Comparison of ENCODE assay signal across 21 cellular contexts in genomic region chr14:27688823-27689444, GRCh38.
"Had no signal": no experiment of that assay in that cellular context is flagged by ENCODE, and none has a peak within 500 bp of the region (broad histone marks: within the 10 kb centered on the region; RNA-seq: fewer than 3 reads in every experiment).

No MANE protein-coding gene starts in this region.

- H3K4me1 ChIP-seq: breast epithelium had no signal

- ATAC-seq: activated CD8-positive, alpha-beta memory T cell treated with anti-CD3 and anti-CD28 coated beads, Interleukin-2, amount 10 ng/mL, durations not matched to agents 7 days and 5 days; PC-3 had no signal

- H3K27ac Mint-ChIP-seq: activated B cell treated with CpG ODN at 0.5 μM for 24 hours; activated CD4-positive, alpha-beta T cell treated with anti-CD3 and anti-CD28 coated beads, Interleukin-2, amount 10 ng/mL, durations not matched to agents 24 days and 14 days; activated CD8-positive, alpha-beta memory T cell treated with anti-CD3 and anti-CD28 coated beads, Interleukin-2, amount 10 ng/mL, durations not matched to agents 7 days and 5 days; activated naive CD4-positive, alpha-beta T cell treated with anti-CD3 and anti-CD28 coated beads, Interleukin-2, amount 50 U/mL, for 24 hours; activated T-cell treated with anti-CD3 and anti-CD28 coated beads, Interleukin-2, amount 50 U/mL, for 24 hours; activated T-helper 1 cell treated with anti-CD3 and anti-CD28 coated beads, Interleukin-12 subunit alpha, Interleukin-12 subunit beta, Interleukin-2, Interleukin-4 antibody, amounts not matched to agents 30 ng/mL and 10 ng/mL and 1 ng/mL, durations not matched to agents 14 hours and 24 hours and 36 hours had no signal

- H3K36me3 Mint-ChIP-seq: activated CD8-positive, alpha-beta memory T cell treated with anti-CD3 and anti-CD28 coated beads, Interleukin-2, amount 10 ng/mL, durations not matched to agents 7 days and 5 days; activated naive CD4-positive, alpha-beta T cell treated with anti-CD3 and anti-CD28 coated beads, Interleukin-2, amount 50 U/mL, for 24 hours had no signal

- H3K4me3 Mint-ChIP-seq: activated B cell treated with CpG ODN at 0.5 μM for 24 hours; activated CD4-positive, alpha-beta T cell treated with anti-CD3 and anti-CD28 coated beads, Interleukin-2, amount 10 ng/mL, durations not matched to agents 24 days and 14 days; activated CD8-positive, alpha-beta memory T cell treated with anti-CD3 and anti-CD28 coated beads, Interleukin-2, amount 10 ng/mL, durations not matched to agents 7 days and 5 days; activated naive CD4-positive, alpha-beta T cell treated with anti-CD3 and anti-CD28 coated beads, Interleukin-2, amount 50 U/mL, for 24 hours; activated T-cell treated with anti-CD3 and anti-CD28 coated beads, Interleukin-2, amount 50 U/mL, for 24 hours; activated T-helper 1 cell treated with anti-CD3 and anti-CD28 coated beads, Interleukin-12 subunit alpha, Interleukin-12 subunit beta, Interleukin-2, Interleukin-4 antibody, amounts not matched to agents 30 ng/mL and 10 ng/mL and 1 ng/mL, durations not matched to agents 14 hours and 24 hours and 36 hours had no signal

- H3K27me3 ChIP-seq: breast epithelium had no signal

- H3K4me1 Mint-ChIP-seq: activated B cell treated with CpG ODN at 0.5 μM for 24 hours; activated CD4-positive, alpha-beta T cell treated with anti-CD3 and anti-CD28 coated beads, Interleukin-2, amount 10 ng/mL, durations not matched to agents 24 days and 14 days; activated CD8-positive, alpha-beta memory T cell treated with anti-CD3 and anti-CD28 coated beads, Interleukin-2, amount 10 ng/mL, durations not matched to agents 7 days and 5 days; activated naive CD4-positive, alpha-beta T cell treated with anti-CD3 and anti-CD28 coated beads, Interleukin-2, amount 50 U/mL, for 24 hours had no signal

- DNase-seq: activated B cell treated with CpG ODN at 0.5 μM for 24 hours; activated CD4-positive, alpha-beta T cell treated with anti-CD3 and anti-CD28 coated beads for 1 hour; activated CD4-positive, alpha-beta T cell treated with anti-CD3 and anti-CD28 coated beads, Interleukin-2, amount 10 ng/mL, durations not matched to agents 24 days and 14 days; activated CD4-positive, alpha-beta T cell treated with anti-CD3 and anti-CD28 coated beads, Interleukin-2, amount 50 U/mL, for 48 hours; activated CD8-positive, alpha-beta memory T cell treated with anti-CD3 and anti-CD28 coated beads, Interleukin-2, amount 10 ng/mL, durations not matched to agents 7 days and 5 days; activated effector memory CD4-positive, alpha-beta T cell treated with Interleukin-2 at 50 U/mL for 16 hours; activated naive CD4-positive, alpha-beta T cell; activated T-cell treated with anti-CD3 and anti-CD28 coated beads, Interleukin-2, amount 50 U/mL, for 24 hours; aorta; Kasumi-1; NCI-H1105 treated with DMSO at 0.1 percent for 48 hours; NCI-H1436 treated with DMSO at 0.1 percent for 48 hours; NCI-H187; NCI-H2081; NCI-H510A treated with DMSO at 0.1 percent for 48 hours; NCI-H69; PC-3; SHP77 treated with DMSO at 0.1 percent for 48 hours had no signal

- H3K9me3 ChIP-seq: breast epithelium had no signal

- H3K27me3 Mint-ChIP-seq: activated B cell treated with CpG ODN at 0.5 μM for 24 hours; activated CD4-positive, alpha-beta T cell treated with anti-CD3 and anti-CD28 coated beads, Interleukin-2, amount 10 ng/mL, durations not matched to agents 24 days and 14 days; activated CD8-positive, alpha-beta memory T cell treated with anti-CD3 and anti-CD28 coated beads, Interleukin-2, amount 10 ng/mL, durations not matched to agents 7 days and 5 days; activated naive CD4-positive, alpha-beta T cell treated with anti-CD3 and anti-CD28 coated beads, Interleukin-2, amount 50 U/mL, for 24 hours; activated T-cell treated with anti-CD3 and anti-CD28 coated beads, Interleukin-2, amount 50 U/mL, for 24 hours had no signal

- H3K27ac ChIP-seq: breast epithelium had no signal
